Comparison of ENCODE assay signal across 23 cellular contexts in genomic region chr13:54573186-54573585, GRCh38.
DNase-seq lines count a peak whose midpoint lies in the region; FAIRE-seq and TF ChIP-seq lines count a peak whose summit lies in the region.
"Had no signal": no experiment of that assay in that cellular context is flagged by ENCODE, and none has a peak within 500 bp of the region (broad histone marks: within the 10 kb centered on the region; RNA-seq: fewer than 3 reads in every experiment).

No MANE protein-coding gene starts in this region.

- H3K36me3 ChIP-seq in Caco-2 (ENCODE audit: control insufficient read depth, insufficient read depth, low read length) (no peaks in the 10 kb centered on the region), H1 (ENCODE audit: control insufficient read depth in 2 of 4, insufficient read depth in 4 of 4, low read length in 3 of 4) (no peaks in the 10 kb centered on the region), adrenal gland (replicated peaks in 1 of 2) (no peaks in the 10 kb centered on the region), kidney (ENCODE audit: control insufficient read depth in 1 of 2, insufficient read depth in 2 of 2, low read length in 2 of 2) (no peaks in the 10 kb centered on the region)

- TF ChIP-seq CTCF in Caco-2 (IDR thresholded peaks at IDR 0.05; ENCODE audit: insufficient read depth in 1 of 2, low read depth in 1 of 2, low read length in 1 of 2, severe bottlenecking in 1 of 2, unreplicated experiment in 1 of 2) (peak; percentile 22 to 31), H1 (IDR thresholded peaks at IDR 0.05; ENCODE audit: control extremely low read depth in 1 of 3, insufficient read depth in 1 of 3, low read depth in 1 of 3, low read length in 3 of 3) (peak; percentile 4 to 28 (median 25); a peak in 2 of 4 replicates), osteocyte (IDR thresholded peaks at IDR 0.05) (no peak), adrenal gland (IDR thresholded peaks at IDR 0.05) (no peak), kidney (IDR thresholded peaks at IDR 0.05; ENCODE audit: borderline replicate concordance, extremely low read depth, insufficient read depth) (no peak)

- H3K36me3 Mint-ChIP-seq in Caco-2 (ENCODE audit: insufficient read depth, unreplicated experiment) (no peaks in the 10 kb centered on the region), osteocyte (ENCODE audit: unreplicated experiment) (no peaks in the 10 kb centered on the region)
- no peaks in the 10 kb centered on the region for H3K36me3 Mint-ChIP-seq in activated CD4-positive, alpha-beta T cell treated with anti-CD3 and anti-CD28 coated beads, Interleukin-2, amount 10 ng/mL, durations not matched to agents 7 days and 5 days (ENCODE audit: low read depth)
- H3K36me3 Mint-ChIP-seq: T-cell had no signal

- 88% methylated on average over 6 of the region's 6 CpGs; no CpG with 5 or more reads in 1 of the 2 experiments for WGBS in H1 (ENCODE audit: extremely low coverage in 1 of 2, insufficient coverage in 1 of 2, insufficient read length in 1 of 2, insufficient replicate concordance in 2 of 2, low coverage in 1 of 2, low lambda C conversion rate in 2 of 2, missing lambda C conversion rate in 1 of 2), 2 experiments
- 86 to 92% (median 88%) methylated on average over 6 of the region's 6 CpGs for WGBS in adrenal gland, 4 donors

- no peak overlapping the region for H4K91ac ChIP-seq in H1 (replicated peaks; ENCODE audit: insufficient read length, low read length)

- H4K5ac ChIP-seq in H1 (ENCODE audit: insufficient read length, low read depth, low read length): no peak overlapping the region

- 0 out of 2 replicates have a peak overlapping the region, but pooled peaks have one; percentile 82 for H2BK20ac ChIP-seq in H1 (ENCODE audit: low read length)

- no peaks in the 10 kb centered on the region for H4K20me1 ChIP-seq in H1 (replicated peaks in 1 of 2; ENCODE audit: control insufficient read depth in 1 of 2, insufficient read depth in 2 of 2, low read length in 2 of 2)

- H2BK120ac ChIP-seq in H1 (replicated peaks; ENCODE audit: low read depth, low read length): no peak overlapping the region

- DNase-seq in Caco-2 (peak in 1 of 2 experiments; percentile 26), ELF-1 (ENCODE audit: low read depth, low spot score) (peak; percentile 70), H1 (ENCODE audit: low read depth in 1 of 2, low spot score in 2 of 2) (peak in 1 of 2 experiments; percentile 2), osteocyte (ENCODE audit: extremely low spot score, unreplicated experiment) (no peak), adrenal gland (no peak), kidney (no peak)
- no peak for DNase-seq in activated CD4-positive, alpha-beta T cell treated with anti-CD3 and anti-CD28 coated beads, Interleukin-2, amount 10 ng/mL, durations not matched to agents 7 days and 5 days
- DNase-seq: ACHN, C1 segment of cervical spinal cord, DMS 273 treated with DMSO at 0.1 percent for 48 hours, HFFc6, KBM-7, NCI-H1105 treated with DMSO at 0.1 percent for 48 hours, NCI-H187 treated with DMSO at 0.1 percent for 48 hours, NCI-H774, PC-3, RPMI8226, SIG-M5, T-cell had no signal

- TF ChIP-seq POLR2A in H1 (IDR thresholded peaks at IDR 0.05; ENCODE audit: control extremely low read depth in 1 of 2, low read depth in 2 of 2, low read length in 2 of 2) (no peak), adrenal gland (IDR thresholded peaks at IDR 0.05) (no peak)

- no peaks in the 10 kb centered on the region for H3K9me3 ChIP-seq in Caco-2
- no peaks in the 10 kb centered on the region for H3K9me3 ChIP-seq in H1 (ENCODE audit: insufficient read depth in 2 of 2, low read depth in 1 of 2, low read length in 1 of 2)
- H3K9me3 ChIP-seq in adrenal gland (replicated peaks in 1 of 3): no peaks in the 10 kb centered on the region
- H3K9me3 ChIP-seq in kidney (ENCODE audit: control insufficient read depth in 1 of 2, low read length in 2 of 2): no peaks in the 10 kb centered on the region

- no TSS peak for BruUV-seq in Caco-2 (replicated peaks; lab: Mats Ljungman, UMichigan)

- H3K27ac ChIP-seq in H1 (ENCODE audit: low read depth, low read length) (no peak overlapping the region), adrenal gland (no peak overlapping the region), kidney (ENCODE audit: low read depth in 2 of 2, low read length in 2 of 2) (no peak overlapping the region)

- no peak overlapping the region for H3K14ac ChIP-seq in H1 (ENCODE audit: insufficient read length)

- POLR2A ChIA-PET in Caco-2 (lab: Charles Lee) (no interaction called here), H1 (lab: Charles Lee; ENCODE audit: partially characterized antibody) (no interaction called here)
- POLR2A ChIA-PET in activated CD4-positive, alpha-beta T cell treated with anti-CD3 and anti-CD28 coated beads, Interleukin-2, amount 10 ng/mL, durations not matched to agents 7 days and 5 days (lab: Charles Lee): no interaction called here

- H2AK5ac ChIP-seq in H1 (ENCODE audit: low read depth, low read length): no peak overlapping the region

- H3K9me3 Mint-ChIP-seq in Caco-2 (ENCODE audit: unreplicated experiment) (peaks cover 9% of the 10 kb centered on the region), osteocyte (ENCODE audit: unreplicated experiment) (peaks cover 12% of the 10 kb centered on the region)
- peaks cover 22% of the 10 kb centered on the region for H3K9me3 Mint-ChIP-seq in activated CD4-positive, alpha-beta T cell treated with anti-CD3 and anti-CD28 coated beads, Interleukin-2, amount 10 ng/mL, durations not matched to agents 7 days and 5 days

- no peak overlapping the region for H2BK5ac ChIP-seq in H1 (ENCODE audit: low read depth, low read length)

- H2BK12ac ChIP-seq in H1 (ENCODE audit: low read depth, low read length): no peak overlapping the region

- no peak for TF ChIP-seq EP300 in H1 (IDR thresholded peaks at IDR 0.05; ENCODE audit: borderline replicate concordance in 1 of 2, low read depth in 2 of 2, low read length in 2 of 2)

- peaks cover 15% of the 10 kb centered on the region for H3K4me1 ChIP-seq in Caco-2
- peaks cover 0 to 6% (median 0%) of the 10 kb centered on the region in 4 experiments; a peak in 2 of 7 replicates for H3K4me1 ChIP-seq in H1 (replicated peaks in 1 of 4; ENCODE audit: control insufficient read depth in 3 of 4, insufficient read depth in 4 of 4, low read length in 3 of 4)
- H3K4me1 ChIP-seq in adrenal gland (replicated peaks in 1 of 2): no peaks in the 10 kb centered on the region
- H3K4me1 ChIP-seq in kidney (ENCODE audit: control insufficient read depth in 1 of 2, insufficient read depth in 1 of 2, low read depth in 1 of 2, low read length in 2 of 2): no peaks in the 10 kb centered on the region

- H3K79me2 ChIP-seq in H1 (ENCODE audit: control insufficient read depth in 1 of 2, insufficient read depth in 2 of 2, low read length in 2 of 2): no peaks in the 10 kb centered on the region

- H3K4me2 ChIP-seq in H1 (ENCODE audit: insufficient read depth in 1 of 2, low read depth in 2 of 2, low read length in 2 of 2): no peak overlapping the region; a peak in 1 of 4 replicates

- H2BK15ac ChIP-seq in H1 (ENCODE audit: low read length): 0 out of 2 replicates have a peak overlapping the region, but pooled peaks have one; percentile 63

- CTCF ChIA-PET in Caco-2 (lab: Charles Lee) (no interaction called here), H1 (lab: Charles Lee; ENCODE audit: partially characterized antibody) (interaction anchor here (0.6 to 2.5 kb wide), 11 partner anchors 12 to 586 kb away, joined by 3 to 7 read pairs (median 3); no protein-coding TSS in a partner anchor)
- CTCF ChIA-PET in activated CD4-positive, alpha-beta T cell treated with anti-CD3 and anti-CD28 coated beads, Interleukin-2, amount 10 ng/mL, durations not matched to agents 7 days and 5 days (lab: Charles Lee): no interaction called here

- peak; percentile 8 to 35; a peak in 3 of 4 replicates for TF ChIP-seq RAD21 in H1 (IDR thresholded peaks at IDR 0.05 in 1 of 2, conservative IDR thresholded peaks at IDR 0.05 in 1 of 2; ENCODE audit: low read depth in 2 of 2, low read length in 2 of 2)

- H3K4ac ChIP-seq in H1 (replicated peaks; ENCODE audit: insufficient read length, low read depth, low read length): no peak overlapping the region

- no peak overlapping the region for H3K4me3 Mint-ChIP-seq in Caco-2 (ENCODE audit: unreplicated experiment)
- H3K4me3 Mint-ChIP-seq in osteocyte (ENCODE audit: unreplicated experiment): peak overlapping the region; percentile 36
- H3K4me3 Mint-ChIP-seq in activated CD4-positive, alpha-beta T cell treated with anti-CD3 and anti-CD28 coated beads, Interleukin-2, amount 10 ng/mL, durations not matched to agents 7 days and 5 days: no peak overlapping the region
- H3K4me3 Mint-ChIP-seq: HFFc6, T-cell had no signal

- H3K4me3 ChIP-seq in Caco-2 (ENCODE audit: low read depth, low read length) (no peak overlapping the region), H1 (ENCODE audit: extremely low read depth in 1 of 4, insufficient read depth in 2 of 4, low read depth in 3 of 4, low read length in 4 of 4) (no peak overlapping the region), adrenal gland (no peak overlapping the region), kidney (ENCODE audit: low read length in 2 of 2) (no peak overlapping the region)

- H3K27me3 ChIP-seq in Caco-2 (replicated peaks; ENCODE audit: control insufficient read depth, insufficient read depth, low read length) (no peaks in the 10 kb centered on the region), H1 (replicated peaks in 1 of 4; ENCODE audit: control insufficient read depth in 3 of 4, extremely low read depth in 1 of 4, insufficient read depth in 3 of 4, low read length in 3 of 4) (no peaks in the 10 kb centered on the region), adrenal gland (no peaks in the 10 kb centered on the region)

- no peaks in the 10 kb centered on the region; the same call in 1 of the 2 replicates for H3K23me2 ChIP-seq in H1 (ENCODE audit: low read depth, low read length)

- FAIRE-seq in H1 (lab: Jason Lieb, UNC): no peak
- no peak for FAIRE-seq in kidney (lab: Jason Lieb, UNC)
- FAIRE-seq: GM12892, GM18507, H54, HepG2 had no signal

- no peaks in the 10 kb centered on the region for H3K79me1 ChIP-seq in H1 (ENCODE audit: low read depth, low read length)

- intact Hi-C loops in Caco-2 (cut with micrococcal nuclease; ENCODE audit: unreplicated experiment): loop anchor here (5.0 kb wide), 1 partner anchor 64 kb away; no protein-coding TSS in a partner anchor
- intact Hi-C loops in adrenal gland (cut with DNase I): no loop called here
- intact Hi-C loops in kidney (cut with DNase I): no loop called here

- H3K27ac Mint-ChIP-seq in Caco-2 (ENCODE audit: unreplicated experiment) (no peak overlapping the region), osteocyte (ENCODE audit: unreplicated experiment) (no peak overlapping the region)
- H3K27ac Mint-ChIP-seq in activated CD4-positive, alpha-beta T cell treated with anti-CD3 and anti-CD28 coated beads, Interleukin-2, amount 10 ng/mL, durations not matched to agents 7 days and 5 days: no peak overlapping the region
- H3K27ac Mint-ChIP-seq: HFFc6, T-cell had no signal

- H4K8ac ChIP-seq in H1 (ENCODE audit: extremely low read depth, insufficient read depth, low read length): no peak overlapping the region

- no peak overlapping the region for H3K18ac ChIP-seq in H1 (ENCODE audit: extremely low read depth, low read length)

- no peak overlapping the region for H3K56ac ChIP-seq in H1 (replicated peaks; ENCODE audit: insufficient read length, low read depth, low read length)

- H3K4me1 Mint-ChIP-seq in Caco-2 (ENCODE audit: low read depth, unreplicated experiment): peaks cover 10% of the 10 kb centered on the region
- no peaks in the 10 kb centered on the region for H3K4me1 Mint-ChIP-seq in osteocyte (ENCODE audit: unreplicated experiment)
- no peaks in the 10 kb centered on the region for H3K4me1 Mint-ChIP-seq in activated CD4-positive, alpha-beta T cell treated with anti-CD3 and anti-CD28 coated beads, Interleukin-2, amount 10 ng/mL, durations not matched to agents 7 days and 5 days
- H3K4me1 Mint-ChIP-seq: T-cell had no signal

- H3K23ac ChIP-seq in H1 (ENCODE audit: insufficient read length): no peak overlapping the region

- no peak overlapping the region for H2AFZ ChIP-seq in H1 (ENCODE audit: low read length)

- no peaks in the 10 kb centered on the region for H3K27me3 Mint-ChIP-seq in Caco-2 (ENCODE audit: insufficient read depth, unreplicated experiment)
- no peaks in the 10 kb centered on the region for H3K27me3 Mint-ChIP-seq in osteocyte (ENCODE audit: unreplicated experiment)
- H3K27me3 Mint-ChIP-seq in activated CD4-positive, alpha-beta T cell treated with anti-CD3 and anti-CD28 coated beads, Interleukin-2, amount 10 ng/mL, durations not matched to agents 7 days and 5 days: no peaks in the 10 kb centered on the region
- H3K27me3 Mint-ChIP-seq: T-cell had no signal

- H3K9ac ChIP-seq in H1 (replicated peaks in 1 of 4; ENCODE audit: extremely low read depth in 1 of 4, low read depth in 3 of 4, low read length in 3 of 4): no peak overlapping the region
- no peak overlapping the region for H3K9ac ChIP-seq in kidney (ENCODE audit: low read length in 2 of 2)

Comparison
In these comparisons a context has a peak if more than half of its experiments do, and no peak if none do; other contexts are left out.
1. CTCF ChIP-seq: peak in Caco-2 (2 of 2) and H1 (3 of 3); none in osteocyte (single experiment), adrenal gland (0 of 6) and kidney (single experiment).